ENCODE assay signal across 11 cellular contexts in the genomic region with DNA sequence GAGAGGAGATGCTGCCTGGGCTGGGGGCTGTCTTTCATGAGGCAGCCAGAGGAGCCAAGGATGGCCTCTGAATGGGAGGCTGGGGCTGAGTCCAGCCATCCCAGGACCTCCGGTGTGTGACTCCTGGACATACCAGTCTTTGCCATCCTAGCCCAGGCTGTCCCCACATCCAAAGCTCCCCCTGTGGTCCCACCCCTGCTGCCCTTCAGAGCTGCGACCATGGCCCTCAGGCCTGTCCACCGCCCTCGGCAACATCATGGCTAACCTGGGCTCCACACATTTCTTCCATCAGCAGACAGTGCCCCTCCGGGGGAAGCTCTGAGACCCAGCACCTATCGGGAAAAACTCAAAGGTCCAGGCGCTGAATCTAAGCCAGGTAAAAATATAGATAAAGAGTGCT.
"Had no signal": no experiment of that assay in that cellular context is flagged by ENCODE, and none has a peak within 500 bp of the region (broad histone marks: within the 10 kb centered on the region; RNA-seq: fewer than 3 reads in every experiment).

No MANE protein-coding gene starts in this region.

- H3K4me3 ChIP-seq: cardiac muscle cell, dorsolateral prefrontal cortex, testis had no signal

- H3K27me3 ChIP-seq: testis had no signal

- H3K36me3 ChIP-seq: cardiac muscle cell had no signal

- ATAC-seq: sciatic nerve; stimulated activated naive CD8-positive, alpha-beta T cell treated with anti-CD3 and anti-CD28 coated beads, Interleukin-15, amount 100 ng/mL, for 72 hours had no signal

- H3K27ac ChIP-seq: cardiac muscle cell, dorsolateral prefrontal cortex, testis, VCaP had no signal

- H3K9me3 ChIP-seq: testis had no signal

- DNase-seq: activated CD4-positive, alpha-beta memory T cell treated with anti-CD3 and anti-CD28 coated beads, Interleukin-2, amount 10 ng/mL, durations not matched to agents 7 days and 5 days; activated naive CD4-positive, alpha-beta T cell treated with anti-CD3 and anti-CD28 coated beads, Interleukin-2, amount 50 U/mL, for 16 hours; activated T-cell treated with anti-CD3 and anti-CD28 coated beads, Interleukin-2, amount 50 U/mL, for 24 hours; dorsolateral prefrontal cortex; hypothalamus; stimulated activated CD4-positive, alpha-beta T cell treated with anti-CD3 and anti-CD28 coated beads, Interleukin-1b, Interleukin-23, amount 100 ng/mL, for 48 hours; stimulated activated naive CD8-positive, alpha-beta T cell treated with anti-CD3 and anti-CD28 coated beads, Interleukin-15, amount 100 ng/mL, for 72 hours; testis had no signal
